ENCODE assay signal across 8 cellular contexts in the genomic region with DNA sequence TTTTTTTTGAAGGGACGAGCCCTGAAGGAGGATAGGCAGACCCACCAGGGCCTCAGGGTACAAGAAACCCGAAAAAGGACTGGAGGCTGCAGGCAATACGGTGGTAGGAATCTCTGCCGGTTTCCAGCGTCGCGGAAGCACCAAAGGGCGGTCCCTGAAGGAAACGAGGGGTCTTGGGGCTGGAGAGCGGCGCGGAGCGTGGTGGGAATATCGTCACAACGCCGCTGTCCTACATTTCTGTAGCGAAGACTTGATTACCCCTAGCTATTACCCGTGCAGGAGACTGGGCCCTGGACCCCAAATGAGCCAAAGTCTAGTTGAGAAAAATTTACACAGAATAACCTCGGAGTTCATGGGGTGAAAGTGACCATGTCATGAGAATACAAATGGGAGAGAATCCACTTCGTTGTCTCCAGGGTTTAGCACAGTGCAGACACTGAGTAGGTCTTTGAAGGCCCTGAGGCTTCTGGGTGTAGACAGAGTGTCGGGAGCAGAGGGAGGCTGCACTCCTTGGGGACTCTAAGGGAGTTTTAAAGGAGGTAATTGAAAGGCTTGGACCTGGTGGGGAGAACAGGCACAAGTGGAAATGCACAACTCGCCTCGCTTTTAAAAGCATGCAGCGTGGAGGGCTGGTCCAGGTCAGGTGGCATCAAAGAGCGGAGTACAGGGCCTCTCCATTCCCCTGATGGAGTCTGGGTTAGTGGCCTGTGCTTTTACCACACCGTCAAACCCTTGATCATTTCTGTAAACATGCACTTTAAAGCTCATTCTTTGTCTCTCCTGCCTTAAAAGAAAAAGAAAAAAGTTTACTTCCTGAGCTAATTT. TPM values are rescaled to one million over a fixed set of nuclear protein-coding genes. Genes with fewer than 3 reads are reported as not detected.
DNase-seq lines count a peak whose midpoint lies in the region; ATAC-seq and TF ChIP-seq lines count a peak whose summit lies in the region.

No MANE protein-coding gene starts in this region.

- H3K27ac ChIP-seq in A673 (ENCODE audit: low read depth, low read length, poor library complexity, severe bottlenecking) (peak overlapping the region; percentile 97), HL-60 (replicated peaks) (peak overlapping the region; percentile 97), heart right ventricle (peak overlapping the region; percentile 91 to 98 (median 97)), gastrocnemius medialis (peak overlapping the region; percentile 94 to 98 (median 96))

- H3K4me3 ChIP-seq in A673 (ENCODE audit: low read depth, low read length, poor library complexity, severe bottlenecking) (peak overlapping the region; percentile 91), HL-60 (replicated peaks; ENCODE audit: insufficient read depth, low read length) (peak overlapping the region; percentile 69), heart right ventricle (peak overlapping the region; percentile 66 to 90 (median 86)), gastrocnemius medialis (peak overlapping the region; percentile 80 to 93 (median 86))

- 11 to 14% methylated on average over 26 of the region's 26 CpGs for WGBS in heart right ventricle, 2 donors

- TF ChIP-seq POLR2A in gastrocnemius medialis (IDR thresholded peaks at IDR 0.05) = no peak

- no TSS peak for BruUV-seq in A673 (replicated peaks; lab: Mats Ljungman, UMichigan)

- in situ Hi-C loops in gastrocnemius medialis (cut with MboI; ENCODE audit: low sequenced_read_pairs in 4 of 4) = loop anchor here in 2 of 4 donors (10.0 to 25.0 kb wide), 3 partner anchors 110 to 212 kb away; no protein-coding TSS in a partner anchor

- CTCF ChIA-PET in A673 (lab: Charles Lee) = no interaction called here

- H3K9me3 ChIP-seq in A673 (ENCODE audit: low read depth, low read length, poor library complexity, severe bottlenecking) (no peaks in the 10 kb centered on the region), heart right ventricle (no peaks in the 10 kb centered on the region), gastrocnemius medialis (no peaks in the 10 kb centered on the region)

- TF ChIP-seq CTCF in A673 (conservative IDR thresholded peaks at IDR 0.05; ENCODE audit: low read depth, low read length) (no peak), HL-60 (IDR thresholded peaks at IDR 0.05; ENCODE audit: insufficient read depth, low read length) (no peak), heart right ventricle (IDR thresholded peaks at IDR 0.05) (no peak), gastrocnemius medialis (IDR thresholded peaks at IDR 0.05 in 4 of 5, conservative IDR thresholded peaks at IDR 0.05 in 1 of 5) (no peak)

- POLR2A ChIA-PET in A673 (lab: Charles Lee; ENCODE audit: low non-redundant PET) = interaction anchor here (0.6 to 1.1 kb wide), 3 partner anchors 15 to 49 kb away, joined by 3 to 5 read pairs (median 3); no protein-coding TSS in a partner anchor

- DNase-seq in A673 (ENCODE audit: low spot score) (peak; percentile 45), HL-60 (ENCODE audit: low read depth in 1 of 2, low spot score in 1 of 2) (no peak), heart right ventricle (no peak), gastrocnemius medialis (peak in 1 of 2 donors; percentile 26), H4 (ENCODE audit: low spot score) (no peak), HCEC 1CT (no peak)
- DNase-seq in activated gamma-delta T cell treated with anti-CD3 and anti-CD28 coated beads, Interleukin-2, amount 50 U/mL, for 16 hours (ENCODE audit: low read depth) = peak; percentile 12

- intact Hi-C loops in A673 (cut with micrococcal nuclease; ENCODE audit: unreplicated experiment) = loop anchor here (2.0 to 5.0 kb wide), 3 partner anchors 16 to 222 kb away; no protein-coding TSS in a partner anchor
- intact Hi-C loops in heart right ventricle (cut with DNase I) = loop anchor here in 7 of 10 donors (5.0 kb wide), 7 partner anchors 38 to 222 kb away; a partner anchor contains a TSS
- intact Hi-C loops in gastrocnemius medialis (cut with DNase I; ENCODE audit: low total_unique reads) = loop anchor here (5.0 to 10.0 kb wide), 4 partner anchors 43 to 1680 kb away; a partner anchor contains a TSS

- ATAC-seq in heart right ventricle (no peak), gastrocnemius medialis (no peak), HG03045 (IDR thresholded peaks at IDR 0.05; ENCODE audit: unreplicated experiment) (no peak)

- H3K4me1 ChIP-seq in A673 (ENCODE audit: insufficient read depth, low read length, poor library complexity, severe bottlenecking) (peaks cover 54% of the 10 kb centered on the region), heart right ventricle (peaks cover 22 to 67% (median 59%) of the 10 kb centered on the region in 9 donors), gastrocnemius medialis (peaks cover 38 to 58% of the 10 kb centered on the region in 2 donors)

- H3K36me3 ChIP-seq in A673 (ENCODE audit: insufficient read depth, low read length, poor library complexity, severe bottlenecking) = peaks cover 50% of the 10 kb centered on the region
- no peaks in the 10 kb centered on the region for H3K36me3 ChIP-seq in heart right ventricle
- no peaks in the 10 kb centered on the region for H3K36me3 ChIP-seq in gastrocnemius medialis

- H3K27me3 ChIP-seq in A673 (replicated peaks; ENCODE audit: insufficient read depth, low read depth, low read length, poor library complexity) = no peaks in the 10 kb centered on the region
- H3K27me3 ChIP-seq in HL-60 (ENCODE audit: insufficient read depth, poor library complexity, severe bottlenecking) = no peaks in the 10 kb centered on the region
- H3K27me3 ChIP-seq in heart right ventricle = no peaks in the 10 kb centered on the region
- no peaks in the 10 kb centered on the region for H3K27me3 ChIP-seq in gastrocnemius medialis

RNA-seq across cellular contexts. Expression of a gene that starts 1.5 kb away (rescaled TPM):
- total RNA-seq in A673 (2021) = 1,293 and 1,420 TPM in 2 replicates
- 100 to 1,000 TPM; 153 to 403 (median 203) TPM for total RNA-seq in heart right ventricle
- 100 to 1,000 TPM in 1 of 2 donors, 10 to 100 TPM in 1; 73.6 to 624 TPM for polyA plus RNA-seq in heart right ventricle
- 100 to 1,000 TPM; 103 to 257 (median 204) TPM for total RNA-seq in gastrocnemius medialis
- total RNA-seq in H4 (2014; rRNA removed; shearing (Covaris generic)) = 17.7 and 30.8 TPM in 2 replicates

Comparison
In these comparisons a context has a peak if more than half of its experiments do, and no peak if none do; other contexts are left out.
1. DNase-seq: peak in A673 (single experiment) and activated gamma-delta T cell treated with anti-CD3 and anti-CD28 coated beads, Interleukin-2, amount 50 U/mL, for 16 hours (single experiment); none in HL-60 (0 of 2), heart right ventricle (0 of 2), H4 (single experiment) and HCEC 1CT (single experiment).
2. Peak in every context shown above with its lines, with median percentiles within 50 percentile points of each other: H3K27ac ChIP-seq and H3K4me3 ChIP-seq.